Comparison of ENCODE assay signal across 8 cellular contexts in the genomic region with DNA sequence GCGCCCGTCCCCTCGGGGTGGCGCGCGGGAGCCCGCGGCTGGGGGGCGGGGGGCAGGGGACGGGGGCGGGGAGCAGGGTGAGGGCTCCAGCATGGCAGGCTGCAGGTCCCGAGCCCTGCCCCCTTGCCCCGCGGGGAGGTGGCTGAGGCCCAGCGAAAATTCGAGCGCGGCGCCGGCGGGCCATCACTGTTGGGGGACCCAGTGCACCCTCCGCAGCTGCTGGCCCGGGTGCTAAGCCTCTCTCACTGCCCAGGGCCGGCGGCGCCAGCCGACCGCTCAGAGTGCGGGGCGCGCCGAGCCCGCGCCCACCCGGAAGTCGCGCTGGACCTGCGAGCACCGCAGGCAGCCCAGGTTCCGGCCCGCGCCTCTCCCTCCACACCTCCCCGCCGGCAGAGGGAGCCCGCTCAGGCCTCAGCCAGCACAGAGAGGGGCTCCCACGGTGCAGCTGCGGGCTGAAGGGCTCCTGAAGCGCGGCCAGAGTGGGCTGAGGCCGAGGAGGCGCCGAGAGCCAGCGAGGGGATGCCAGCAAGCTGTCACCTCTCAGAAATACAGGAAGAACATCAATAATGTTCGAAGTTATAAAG.
DNase-seq lines count a peak whose midpoint lies in the region; ATAC-seq and TF ChIP-seq lines count a peak whose summit lies in the region.
"Not testable (repeated sequence)": the region's sequence is repeated elsewhere in the genome, so short reads cannot be mapped to it uniquely, and the experiment has no call there.

No MANE protein-coding gene starts in this region.

- H3K4me1 ChIP-seq in Caco-2, left ventricle myocardium inferior: not testable (repeated sequence)

- peak overlapping the region; percentile 42 for H3K4me3 ChIP-seq in Caco-2 (ENCODE audit: low read depth, low read length)
- peak overlapping the region; percentile 43 for H3K4me3 ChIP-seq in astrocyte of the spinal cord (ENCODE audit: low read depth, low read length)
- peak overlapping the region; percentile 74 for H3K4me3 ChIP-seq in left ventricle myocardium inferior

- POLR2A ChIA-PET in Caco-2 (lab: Charles Lee), result interaction anchor here (0.6 kb wide), 1 partner anchor 441 kb away, joined by 4 read pairs; no protein-coding TSS in a partner anchor

- intact Hi-C loops in Caco-2 (cut with micrococcal nuclease; ENCODE audit: unreplicated experiment), result loop anchor here (2.0 kb wide), 1 partner anchor 122 kb away; no protein-coding TSS in a partner anchor
- intact Hi-C loops in left ventricle myocardium inferior (cut with micrococcal nuclease), result not testable (repeated sequence)

- peak overlapping the region; percentile 85 for H3K27ac ChIP-seq in left ventricle myocardium inferior (replicated peaks)

- H3K36me3 Mint-ChIP-seq in Caco-2 (ENCODE audit: insufficient read depth, unreplicated experiment), result not testable (repeated sequence)

- H3K4me3 Mint-ChIP-seq in Caco-2 (ENCODE audit: unreplicated experiment), result peak overlapping the region; percentile 86

- not testable (repeated sequence) for H3K4me1 Mint-ChIP-seq in Caco-2 (ENCODE audit: low read depth, unreplicated experiment)

- BruUV-seq in Caco-2 (replicated peaks; lab: Mats Ljungman, UMichigan), result not testable (repeated sequence)

- peak; percentile 89 to 93 for DNase-seq in Caco-2
- peak in 68 of 76 experiments; percentile 20 to 93 (median 82) for DNase-seq in HUDEP-2 (lab: John Stamatoyannopoulos, UW; ENCODE audit: unreplicated experiment in 76 of 76)
- DNase-seq in NCI-H82 (lab: John Stamatoyannopoulos, UW), result peak; percentile 80
- peak; percentile 67 for DNase-seq in astrocyte of the spinal cord (ENCODE audit: low read depth, low spot score)
- DNase-seq in left ventricle myocardium inferior, result peak; percentile 76
- peak in 51 of 56 donors; percentile 4 to 88 (median 47) for DNase-seq in nucleus accumbens (lab: John Stamatoyannopoulos, UW)
- peak; percentile 61 to 65 for DNase-seq in stimulated activated CD8-positive, alpha-beta memory T cell treated with anti-CD3 and anti-CD28 coated beads, Interleukin-7, amount 100 ng/mL, for 1 hour (ENCODE audit: low read depth in 2 of 2)

- H3K36me3 ChIP-seq in Caco-2 (ENCODE audit: control insufficient read depth, insufficient read depth, low read length); left ventricle myocardium inferior: not testable (repeated sequence)

- H3K27me3 ChIP-seq in Caco-2 (replicated peaks; ENCODE audit: control insufficient read depth, insufficient read depth, low read length); left ventricle myocardium inferior (ENCODE audit: low read depth): not testable (repeated sequence)

- H3K27me3 Mint-ChIP-seq in Caco-2 (ENCODE audit: insufficient read depth, unreplicated experiment), result not testable (repeated sequence)

- H3K9me3 Mint-ChIP-seq in Caco-2 (ENCODE audit: unreplicated experiment), result not testable (repeated sequence)

- not testable (repeated sequence) for H3K9me3 ChIP-seq in Caco-2; left ventricle myocardium inferior (replicated peaks)

- H3K27ac Mint-ChIP-seq in Caco-2 (ENCODE audit: unreplicated experiment), result peak overlapping the region; percentile 79

- TF ChIP-seq CTCF in Caco-2 (IDR thresholded peaks at IDR 0.05; ENCODE audit: insufficient read depth in 1 of 2, low read depth in 1 of 2, low read length in 1 of 2, severe bottlenecking in 1 of 2, unreplicated experiment in 1 of 2) (peak; percentile 38 to 41), astrocyte of the spinal cord (IDR thresholded peaks at IDR 0.05; ENCODE audit: low read depth, low read length) (peak; percentile 56), left ventricle myocardium inferior (IDR thresholded peaks at IDR 0.05; ENCODE audit: borderline replicate concordance) (peak; percentile 68)

- in situ Hi-C loops in astrocyte of the spinal cord (cut with HindIII; ENCODE audit: low sequenced_read_pairs), result not testable (repeated sequence)

- CTCF ChIA-PET in Caco-2 (lab: Charles Lee), result interaction anchor here (0.7 kb wide), 1 partner anchor 361 kb away, joined by 3 read pairs; no protein-coding TSS in a partner anchor

- peak; percentile 85 to 91 for ATAC-seq in activated CD4-positive, CD25-positive, alpha-beta regulatory T cell treated with anti-CD3 and anti-CD28 coated beads, Interleukin-2, amount 50 U/mL, for 24 hours

Comparison
In these comparisons a context has a peak if more than half of its experiments do, and no peak if none do; other contexts are left out.
1. Peak in every context shown above with its lines: DNase-seq, ATAC-seq, H3K4me3 ChIP-seq and H3K27ac ChIP-seq.